In the genomic region with DNA sequence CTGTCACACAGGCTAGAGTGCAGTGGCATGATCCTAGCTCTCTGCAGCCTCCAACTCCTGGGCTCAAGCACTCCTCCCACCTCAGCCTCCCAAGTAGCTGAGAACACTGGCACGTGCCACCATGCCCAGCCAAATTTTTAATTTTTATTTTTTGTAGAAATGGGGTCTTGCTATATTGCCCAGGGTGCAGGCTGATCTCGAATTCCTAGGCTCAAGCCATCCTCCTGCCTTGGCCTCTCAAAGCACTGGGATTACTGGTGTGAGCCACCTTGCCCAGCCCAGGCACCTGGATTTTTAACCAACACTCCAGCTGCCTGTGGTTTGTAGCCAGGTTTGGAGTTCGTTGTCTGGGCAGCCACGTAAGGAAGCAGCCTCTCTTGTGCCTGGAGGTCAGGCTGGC, we compare ENCODE assay signal across 35 cellular contexts.
"Had no signal": no experiment of that assay in that cellular context is flagged by ENCODE, and none has a peak within 500 bp of the region (broad histone marks: within the 10 kb centered on the region; RNA-seq: fewer than 3 reads in every experiment).

No MANE protein-coding gene starts in this region.

- DNase-seq: Karpas-422, Kasumi-1, MG63, MM.1S, MV-4-11, NCI-H1048, NCI-H1092, NCI-H1092 treated with DMSO at 0.1 percent for 48 hours, NCI-H1105, NCI-H1105 treated with DMSO at 0.1 percent for 48 hours, NCI-H1417, NCI-H1417 treated with DMSO at 0.1 percent for 48 hours, NCI-H1436, NCI-H1436 treated with DMSO at 0.1 percent for 48 hours, NCI-H146, NCI-H1694, NCI-H1694 treated with DMSO at 0.1 percent for 48 hours, NCI-H187, NCI-H187 treated with DMSO at 0.1 percent for 48 hours, NCI-H1930, NCI-H2029, NCI-H2029 treated with DMSO at 0.1 percent for 48 hours, NCI-H2081, NCI-H2081 treated with DMSO at 0.1 percent for 48 hours, NCI-H2107, NCI-H2171, NCI-H2171 treated with DMSO at 0.1 percent for 48 hours, NCI-H2227 treated with DMSO at 0.1 percent for 48 hours, NCI-H226, NCI-H345, NCI-H446, NCI-H446 treated with DMSO at 0.1 percent for 48 hours, NCI-H510A, NCI-H510A treated with DMSO at 0.1 percent for 48 hours, NCI-H524 had no signal

- H3K4me3 ChIP-seq: MG63 had no signal

- H3K36me3 ChIP-seq: MG63 had no signal

- H3K9me3 ChIP-seq: MG63 had no signal
